Comparison of ENCODE assay signal across 12 cellular contexts in genomic region chr3:69011331-69011730, GRCh38. TPM values are rescaled to one million over a fixed set of nuclear protein-coding genes. Genes with fewer than 3 reads are reported as not detected.
DNase-seq lines count a peak whose midpoint lies in the region; ATAC-seq and TF ChIP-seq lines count a peak whose summit lies in the region.
"Had no signal": no experiment of that assay in that cellular context is flagged by ENCODE, and none has a peak within 500 bp of the region (broad histone marks: within the 10 kb centered on the region; RNA-seq: fewer than 3 reads in every experiment).

No MANE protein-coding gene starts in this region.

- no peaks in the 10 kb centered on the region for H3K9me3 ChIP-seq in left lung
- no peaks in the 10 kb centered on the region for H3K9me3 ChIP-seq in subcutaneous abdominal adipose tissue (ENCODE audit: control insufficient read depth in 5 of 5, low read length in 5 of 5)
- H3K9me3 ChIP-seq in spleen = no peaks in the 10 kb centered on the region
- H3K9me3 ChIP-seq: A549 had no signal

- no peak for TF ChIP-seq POLR2A in spleen (IDR thresholded peaks at IDR 0.05)

- peak; percentile 48 for DNase-seq in activated CD4-positive, alpha-beta T cell treated with anti-CD3 and anti-CD28 coated beads, Interleukin-2, amount 10 ng/mL, durations not matched to agents 24 days and 14 days
- no peak for DNase-seq in activated CD4-positive, alpha-beta T cell treated with anti-CD3 and anti-CD28 coated beads for 4 hours
- DNase-seq in left lung = no peak
- DNase-seq in cerebellar nuclear complex (lab: John Stamatoyannopoulos, UW) = no peak
- DNase-seq in spleen = no peak
- DNase-seq in NCI-H146 treated with DMSO at 0.1 percent for 48 hours (lab: John Stamatoyannopoulos, UW; ENCODE audit: unreplicated experiment) = no peak
- DNase-seq: DND-41, foreskin keratinocyte, NCI-H1694 had no signal

- H3K4me3 Mint-ChIP-seq in activated CD4-positive, alpha-beta T cell treated with anti-CD3 and anti-CD28 coated beads, Interleukin-2, amount 10 ng/mL, durations not matched to agents 24 days and 14 days = peak overlapping the region; percentile 6
- H3K4me3 Mint-ChIP-seq in brain = peak overlapping the region in 3 of 5 experiments; percentile 63 to 73 (median 65)

- TF ChIP-seq CTCF in brain (conservative IDR thresholded peaks at IDR 0.05) = no peak
- no peak for TF ChIP-seq CTCF in left lung (IDR thresholded peaks at IDR 0.05)
- TF ChIP-seq CTCF in spleen (IDR thresholded peaks at IDR 0.05 in 8 of 11, conservative IDR thresholded peaks at IDR 0.05 in 3 of 11) = no peak

- H3K27me3 ChIP-seq in left lung (no peaks in the 10 kb centered on the region), subcutaneous abdominal adipose tissue (ENCODE audit: control insufficient read depth in 5 of 5, insufficient read depth in 4 of 5, low read length in 5 of 5) (no peaks in the 10 kb centered on the region), spleen (replicated peaks in 1 of 7) (no peaks in the 10 kb centered on the region)
- H3K27me3 ChIP-seq: foreskin keratinocyte had no signal

- H3K4me1 Mint-ChIP-seq in activated CD4-positive, alpha-beta T cell treated with anti-CD3 and anti-CD28 coated beads, Interleukin-2, amount 10 ng/mL, durations not matched to agents 24 days and 14 days = peaks cover 12% of the 10 kb centered on the region
- peaks cover 42% of the 10 kb centered on the region for H3K4me1 Mint-ChIP-seq in brain

- H3K4me1 ChIP-seq in left lung (peaks cover 3 to 38% of the 10 kb centered on the region in 2 donors), subcutaneous abdominal adipose tissue (ENCODE audit: control insufficient read depth in 5 of 5, insufficient read depth in 5 of 5, low read length in 5 of 5) (peaks cover 2 to 37% (median 33%) of the 10 kb centered on the region in 5 donors), spleen (peaks cover 7 to 30% (median 22%) of the 10 kb centered on the region in 6 donors)

- WGBS in spleen, 5 donors = 93 to 97% (median 97%) methylated on average over 6 of the region's 6 CpGs

- no peaks in the 10 kb centered on the region for H3K27me3 Mint-ChIP-seq in activated CD4-positive, alpha-beta T cell treated with anti-CD3 and anti-CD28 coated beads, Interleukin-2, amount 10 ng/mL, durations not matched to agents 24 days and 14 days
- peaks cover 31% of the 10 kb centered on the region for H3K27me3 Mint-ChIP-seq in brain

- peak overlapping the region; percentile 11 for H3K27ac Mint-ChIP-seq in activated CD4-positive, alpha-beta T cell treated with anti-CD3 and anti-CD28 coated beads, Interleukin-2, amount 10 ng/mL, durations not matched to agents 24 days and 14 days
- peak overlapping the region in 1 of 5 experiments; percentile 30 for H3K27ac Mint-ChIP-seq in brain

- intact Hi-C loops in activated CD4-positive, alpha-beta T cell treated with anti-CD3 and anti-CD28 coated beads, Interleukin-2, amount 10 ng/mL, durations not matched to agents 24 days and 14 days (cut with micrococcal nuclease) = no loop called here
- intact Hi-C loops in left lung (cut with DNase I) (no loop called here), spleen (cut with DNase I; ENCODE audit: low total_unique reads) (no loop called here)

- H3K36me3 Mint-ChIP-seq in activated CD4-positive, alpha-beta T cell treated with anti-CD3 and anti-CD28 coated beads, Interleukin-2, amount 10 ng/mL, durations not matched to agents 24 days and 14 days (ENCODE audit: low read depth) = peaks cover 10% of the 10 kb centered on the region
- peaks cover 9% of the 10 kb centered on the region for H3K36me3 Mint-ChIP-seq in brain

- H3K27ac ChIP-seq in left lung = peak overlapping the region; percentile 41 to 98
- peak overlapping the region; percentile 96 for H3K27ac ChIP-seq in subcutaneous abdominal adipose tissue (ENCODE audit: low read depth, low read length)
- no peak overlapping the region for H3K27ac ChIP-seq in spleen
- H3K27ac ChIP-seq: A549 had no signal

- no peak overlapping the region for H3K4me3 ChIP-seq in left lung
- no peak overlapping the region for H3K4me3 ChIP-seq in subcutaneous abdominal adipose tissue (ENCODE audit: low read depth in 1 of 5, low read length in 5 of 5)
- H3K4me3 ChIP-seq in spleen = no peak overlapping the region
- H3K4me3 ChIP-seq: A549 had no signal

- H3K36me3 ChIP-seq in left lung (peaks cover 0 to 32% of the 10 kb centered on the region in 2 donors), subcutaneous abdominal adipose tissue (ENCODE audit: control insufficient read depth in 5 of 5, insufficient read depth in 5 of 5, low read length in 5 of 5) (peaks cover 10 to 20% (median 18%) of the 10 kb centered on the region in 5 donors), spleen (peaks cover 0 to 43% (median 12%) of the 10 kb centered on the region in 6 donors)

- no peaks in the 10 kb centered on the region for H3K9me3 Mint-ChIP-seq in activated CD4-positive, alpha-beta T cell treated with anti-CD3 and anti-CD28 coated beads, Interleukin-2, amount 10 ng/mL, durations not matched to agents 24 days and 14 days
- no peaks in the 10 kb centered on the region for H3K9me3 Mint-ChIP-seq in brain

- H3K9ac ChIP-seq in subcutaneous abdominal adipose tissue (ENCODE audit: low read length in 5 of 5) = peak overlapping the region in 1 of 5 donors; percentile 88

- ATAC-seq in left lung = no peak
- ATAC-seq: A549 had no signal

RNA-seq across cellular contexts. Expression of gene EOGT, which starts 2.2 kb away (rescaled TPM):
- 12.6 and 13.5 TPM in 2 replicates for total RNA-seq in activated CD4-positive, alpha-beta T cell treated with anti-CD3 and anti-CD28 coated beads, Interleukin-2, amount 10 ng/mL, durations not matched to agents 24 days and 14 days
- 1.6 TPM for polyA plus RNA-seq in brain (ENCODE audit: insufficient read depth, low read depth, low replicate concordance)
- 10 to 100 TPM; 27.9 to 32.6 TPM for total RNA-seq in left lung
- 10 to 100 TPM; 20.5 to 30.9 (median 29.2) TPM for total RNA-seq in spleen
- 10 to 100 TPM in 2 of 3 donors, 1 to 10 TPM in 1; 9.2 to 14.8 (median 14.4) TPM for polyA plus RNA-seq in spleen

RNA-seq across cellular contexts. Expression of gene TMF1, which starts 40.8 kb away (rescaled TPM):
- 35.9 and 39.0 TPM in 2 replicates for total RNA-seq in activated CD4-positive, alpha-beta T cell treated with anti-CD3 and anti-CD28 coated beads, Interleukin-2, amount 10 ng/mL, durations not matched to agents 24 days and 14 days
- 2.5 TPM for polyA plus RNA-seq in brain (ENCODE audit: insufficient read depth, low read depth, low replicate concordance)
- 10 to 100 TPM; 38.4 to 40.8 TPM for total RNA-seq in left lung
- total RNA-seq in spleen = 10 to 100 TPM; 35.1 to 43.4 (median 38.0) TPM
- 1 to 10 TPM; 7.5 to 7.7 (median 7.5) TPM for polyA plus RNA-seq in spleen

Comparison
In these comparisons a context has a peak if more than half of its experiments do, and no peak if none do; other contexts are left out.
1. H3K27ac ChIP-seq: peak in left lung (2 of 2) and subcutaneous abdominal adipose tissue (single experiment); none in spleen (0 of 8).